Comparison of ENCODE assay signal across 10 cellular contexts in the genomic region with DNA sequence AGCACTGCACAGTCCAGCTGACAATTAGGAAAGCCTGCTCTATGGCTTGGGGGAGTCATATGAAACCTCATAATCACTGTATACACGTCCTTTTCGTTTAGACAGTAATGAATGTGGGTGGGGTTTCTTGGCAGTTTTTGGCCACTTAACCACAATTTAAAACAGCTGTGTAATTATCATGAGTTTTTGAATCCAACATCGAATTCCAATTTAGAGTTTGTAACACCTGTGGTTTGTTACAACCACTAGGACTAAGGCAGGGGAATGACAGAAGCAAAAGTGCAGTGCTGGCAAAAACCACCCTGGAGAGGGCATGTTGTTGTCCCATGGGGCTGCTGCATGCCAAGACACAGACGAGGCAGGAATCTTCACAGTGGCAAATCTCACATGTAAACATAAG.
DNase-seq lines count a peak whose midpoint lies in the region; ATAC-seq and TF ChIP-seq lines count a peak whose summit lies in the region.
"Had no signal": no experiment of that assay in that cellular context is flagged by ENCODE, and none has a peak within 500 bp of the region (broad histone marks: within the 10 kb centered on the region; RNA-seq: fewer than 3 reads in every experiment).

No MANE protein-coding gene starts in this region.

- no peaks in the 10 kb centered on the region for H3K27me3 Mint-ChIP-seq in Calu3 (ENCODE audit: unreplicated experiment)
- no peaks in the 10 kb centered on the region for H3K27me3 Mint-ChIP-seq in effector memory CD8-positive, alpha-beta T cell
- H3K27me3 Mint-ChIP-seq: T-cell had no signal

- peak overlapping the region; percentile 93 for H3K27ac Mint-ChIP-seq in Calu3 (ENCODE audit: unreplicated experiment)
- H3K27ac Mint-ChIP-seq in effector memory CD8-positive, alpha-beta T cell, result no peak overlapping the region
- H3K27ac Mint-ChIP-seq: T-cell had no signal

- in situ Hi-C loops in SK-MEL-5 (cut with HindIII; ENCODE audit: low pct_unique_long_range_greater_than_20kb, low sequenced_read_pairs), result no loop called here

- peaks cover 2% of the 10 kb centered on the region for H3K4me1 ChIP-seq in mesenchymal stem cell (ENCODE audit: control insufficient read depth, insufficient read depth, low read depth, low read length)

- BruUV-seq in Calu3 (replicated peaks; lab: Mats Ljungman, UMichigan), result no TSS peak

- H3K27ac ChIP-seq in mesenchymal stem cell (ENCODE audit: low read length, poor library complexity, severe bottlenecking), result no peak overlapping the region

- no peak overlapping the region for H3K9ac ChIP-seq in mesenchymal stem cell (ENCODE audit: low read length)

- H3K4ac ChIP-seq in mesenchymal stem cell (ENCODE audit: low read depth in 1 of 2, low read length in 2 of 2), result peak overlapping the region in 1 of 2 experiments; percentile 81

- H2BK15ac ChIP-seq in mesenchymal stem cell (ENCODE audit: low read depth, poor library complexity, severe bottlenecking), result no peak overlapping the region

- H3K23ac ChIP-seq in mesenchymal stem cell (ENCODE audit: low read length in 2 of 2), result no peak overlapping the region

- H2AK5ac ChIP-seq in mesenchymal stem cell (ENCODE audit: low read length, severe bottlenecking), result no peak overlapping the region

- no peak for ATAC-seq in effector memory CD8-positive, alpha-beta T cell (replicated peaks)
- ATAC-seq in esophagus mucosa (no peak), GM21737 (IDR thresholded peaks at IDR 0.05; ENCODE audit: unreplicated experiment) (no peak)
- ATAC-seq: T-cell had no signal

- H3K79me1 ChIP-seq in mesenchymal stem cell (replicated peaks; ENCODE audit: low read length, poor library complexity, severe bottlenecking), result no peaks in the 10 kb centered on the region

- no peak overlapping the region for H2AFZ ChIP-seq in mesenchymal stem cell (ENCODE audit: low read depth, low read length)

- no peak overlapping the region for H3K18ac ChIP-seq in mesenchymal stem cell (ENCODE audit: low read depth in 1 of 2, low read length in 2 of 2)

- DNase-seq in Calu3 (no peak), NCI-H1105 treated with DMSO at 0.1 percent for 48 hours (lab: John Stamatoyannopoulos, UW) (peak; percentile 86), SK-MEL-5 (ENCODE audit: low read depth, low spot score) (peak; percentile 16), mesenchymal stem cell (peak; percentile 9), DMS114 treated with DMSO at 0.1 percent for 48 hours (lab: John Stamatoyannopoulos, UW; ENCODE audit: unreplicated experiment) (no peak)
- DNase-seq in effector memory CD8-positive, alpha-beta T cell, result no peak
- DNase-seq: activated CD4-positive, alpha-beta T cell treated with anti-CD3 and anti-CD28 coated beads for 4 hours; T-cell had no signal

- no peak overlapping the region for H3K4me3 ChIP-seq in mesenchymal stem cell (ENCODE audit: insufficient read depth in 1 of 2, low read depth in 1 of 2, low read length in 2 of 2)

- peak overlapping the region in 1 of 2 experiments; percentile 77 for H2BK12ac ChIP-seq in mesenchymal stem cell (ENCODE audit: low read length in 2 of 2)

- no peaks in the 10 kb centered on the region for H3K36me3 Mint-ChIP-seq in Calu3 (ENCODE audit: insufficient read depth, unreplicated experiment)
- H3K36me3 Mint-ChIP-seq in effector memory CD8-positive, alpha-beta T cell (ENCODE audit: insufficient read depth), result no peaks in the 10 kb centered on the region
- H3K36me3 Mint-ChIP-seq: T-cell had no signal

- TF ChIP-seq CTCF in Calu3 (IDR thresholded peaks at IDR 0.05; ENCODE audit: unreplicated experiment), result no peak

- H3K4me2 ChIP-seq in mesenchymal stem cell (ENCODE audit: low read length, poor library complexity, severe bottlenecking), result no peak overlapping the region

- H3K9me3 Mint-ChIP-seq in Calu3 (ENCODE audit: low read depth, unreplicated experiment), result no peaks in the 10 kb centered on the region
- H3K9me3 Mint-ChIP-seq in effector memory CD8-positive, alpha-beta T cell, result peaks cover 0 to 4% of the 10 kb centered on the region in 2 donors

- no peaks in the 10 kb centered on the region for H3K9me3 ChIP-seq in mesenchymal stem cell (ENCODE audit: control insufficient read depth, low read length)

- H2BK120ac ChIP-seq in mesenchymal stem cell (ENCODE audit: low read depth, low read length), result no peak overlapping the region

- intact Hi-C loops in Calu3 (cut with micrococcal nuclease; ENCODE audit: unreplicated experiment), result no loop called here

- peaks cover 17% of the 10 kb centered on the region for H3K4me1 Mint-ChIP-seq in Calu3 (ENCODE audit: low read depth, unreplicated experiment)
- H3K4me1 Mint-ChIP-seq in effector memory CD8-positive, alpha-beta T cell (ENCODE audit: low read depth in 2 of 2), result no peaks in the 10 kb centered on the region
- H3K4me1 Mint-ChIP-seq: T-cell had no signal

- no peak overlapping the region for H4K8ac ChIP-seq in mesenchymal stem cell (ENCODE audit: low read length)

- no peak overlapping the region for H3K4me3 Mint-ChIP-seq in Calu3 (ENCODE audit: low read depth, unreplicated experiment)
- H3K4me3 Mint-ChIP-seq in effector memory CD8-positive, alpha-beta T cell, result no peak overlapping the region
- H3K4me3 Mint-ChIP-seq: T-cell had no signal

- no peak overlapping the region for H4K91ac ChIP-seq in mesenchymal stem cell (ENCODE audit: low read length)

- H3K36me3 ChIP-seq in mesenchymal stem cell (ENCODE audit: control insufficient read depth in 1 of 2, insufficient read depth in 2 of 2, low read depth in 1 of 2, low read length in 2 of 2), result no peaks in the 10 kb centered on the region

- H2BK5ac ChIP-seq in mesenchymal stem cell (ENCODE audit: low read depth, low read length, poor library complexity, severe bottlenecking), result no peak overlapping the region

- 50% methylated on average over 2 of the region's 4 CpGs for WGBS in mesenchymal stem cell

- no peaks in the 10 kb centered on the region for H3K27me3 ChIP-seq in mesenchymal stem cell (ENCODE audit: control insufficient read depth in 1 of 2, insufficient read depth in 1 of 2, low read length in 2 of 2)

- CTCF ChIA-PET in Calu3 (lab: Charles Lee), result no interaction called here

- no peak overlapping the region for H3K14ac ChIP-seq in mesenchymal stem cell (ENCODE audit: low read length in 2 of 2)

Comparison
In these comparisons a context has a peak if more than half of its experiments do, and no peak if none do; other contexts are left out.
1. DNase-seq: peak in NCI-H1105 treated with DMSO at 0.1 percent for 48 hours (single experiment), SK-MEL-5 (single experiment) and mesenchymal stem cell (single experiment); none in Calu3 (single experiment), effector memory CD8-positive, alpha-beta T cell (0 of 3) and DMS114 treated with DMSO at 0.1 percent for 48 hours (single experiment).